8 cellular contexts compared by ENCODE assay signal in the genomic region with DNA sequence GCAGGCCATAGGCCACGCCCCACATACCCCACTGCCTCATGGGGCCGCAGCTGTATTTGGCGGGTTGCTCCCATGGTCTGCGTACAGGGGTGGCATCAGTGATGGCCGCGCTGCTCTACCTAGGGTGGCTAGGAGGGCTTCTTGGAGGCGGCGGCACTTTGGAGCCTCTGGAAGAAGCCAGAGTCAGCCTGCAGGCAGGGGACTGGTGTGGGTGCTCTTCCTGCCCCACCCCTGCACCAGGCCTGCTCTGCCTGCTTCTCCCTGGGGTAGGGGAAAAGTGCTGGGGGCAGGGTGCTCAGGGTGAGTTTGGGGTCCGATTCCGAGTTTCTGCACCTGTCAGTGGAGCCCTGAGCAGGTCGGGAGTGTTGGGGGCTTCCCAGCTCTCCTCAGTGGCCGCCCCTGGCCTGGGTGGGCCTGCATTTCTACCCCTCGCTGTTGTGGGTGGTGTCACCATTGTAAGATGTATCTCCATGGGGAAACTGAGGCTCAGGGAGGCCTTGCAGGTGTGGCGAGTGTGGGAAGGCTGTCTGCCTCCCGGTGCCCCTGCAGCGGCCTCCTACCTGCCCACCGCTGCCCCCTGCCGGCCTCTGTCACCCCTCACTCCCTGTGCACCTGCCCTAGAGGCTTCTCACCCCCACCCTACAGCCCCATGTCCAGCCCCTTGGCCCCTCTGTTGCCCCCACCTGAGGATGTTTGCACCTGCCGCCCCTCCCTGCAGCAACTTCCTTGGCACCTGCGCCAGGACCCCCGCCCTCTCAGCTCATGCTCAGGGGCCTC. TPM values are rescaled to one million over a fixed set of nuclear protein-coding genes. Genes with fewer than 3 reads are reported as not detected.
A peak's percentile ranks its signal among the peaks of the same experiment; 100 is the strongest.
DNase-seq lines count a peak whose midpoint lies in the region; ATAC-seq and TF ChIP-seq lines count a peak whose summit lies in the region.

No MANE protein-coding gene starts in this region.

- H3K4me3 ChIP-seq in BJ (ENCODE audit: low read depth, low read length) (no peak overlapping the region), OCI-LY3 (ENCODE audit: low read length) (no peak overlapping the region)

- DNase-seq in BJ (ENCODE audit: low read depth) = no peak
- peak; percentile 62 for DNase-seq in activated naive CD4-positive, alpha-beta T cell treated with anti-CD3 and anti-CD28 coated beads, Interleukin-2, amount 50 U/mL, for 16 hours
- no peak for DNase-seq in superior temporal gyrus (ENCODE audit: extremely low spot score)
- no peak for DNase-seq in AG08396 (ENCODE audit: low spot score)
- no peak for DNase-seq in NCI-H2029 treated with DMSO at 0.1 percent for 48 hours (lab: John Stamatoyannopoulos, UW)

- H3K27ac ChIP-seq in OCI-LY3 (ENCODE audit: low read length) = no peak overlapping the region

- H3K4me1 ChIP-seq in OCI-LY3 (ENCODE audit: low read length) = 0 out of 2 replicates have a peak, but pooled peaks cover 3% of the 10 kb centered on the region

- no peaks in the 10 kb centered on the region for H3K36me3 Mint-ChIP-seq in nephron (ENCODE audit: low read depth)

- H3K9me3 ChIP-seq in OCI-LY3 (ENCODE audit: insufficient read depth, low read length) = no peaks in the 10 kb centered on the region

- H3K4me2 ChIP-seq in OCI-LY3 (ENCODE audit: low read length) = no peak overlapping the region

- H3K4me1 Mint-ChIP-seq in nephron = peaks cover 23% of the 10 kb centered on the region

- H3K9ac ChIP-seq in OCI-LY3 (ENCODE audit: low read length) = no peak overlapping the region

- POLR2A ChIA-PET in BJ (lab: Charles Lee) = no interaction called here

- CTCF ChIA-PET in BJ (lab: Yijun Ruan, JAX) = interaction anchor here (0.7 kb wide), 1 partner anchor 102 kb away, joined by 3 read pairs; no protein-coding TSS in a partner anchor

- H4K20me1 ChIP-seq in OCI-LY3 (ENCODE audit: insufficient read depth, low read length) = 0 out of 2 replicates have a peak, but pooled peaks cover 5% of the 10 kb centered on the region

- H3K36me3 ChIP-seq in BJ (ENCODE audit: control insufficient read depth, insufficient read depth, low read length) (peaks cover 7% of the 10 kb centered on the region), OCI-LY3 (replicated peaks; ENCODE audit: low read depth, low read length) (no peaks in the 10 kb centered on the region)

- no peak overlapping the region for H2AFZ ChIP-seq in OCI-LY3 (ENCODE audit: low read depth, low read length)

- H3K9me3 Mint-ChIP-seq in nephron = no peaks in the 10 kb centered on the region

- TF ChIP-seq CTCF in BJ (IDR thresholded peaks at IDR 0.05; ENCODE audit: insufficient read depth, low read depth, low read length) (peak; percentile 41), OCI-LY3 (IDR thresholded peaks at IDR 0.05; ENCODE audit: low read depth, low read length) (peak; percentile 48), nephron (IDR thresholded peaks at IDR 0.05; ENCODE audit: unreplicated experiment in 3 of 3) (peak in 2 of 3 experiments; percentile 18 to 34)

- H3K79me2 ChIP-seq in OCI-LY3 (ENCODE audit: low read length) = no peaks in the 10 kb centered on the region

- no peak for ATAC-seq in GM21576 (IDR thresholded peaks at IDR 0.05; ENCODE audit: unreplicated experiment)

- no peak overlapping the region for H3K27ac Mint-ChIP-seq in nephron

- H3K27me3 ChIP-seq in BJ (ENCODE audit: control insufficient read depth, insufficient read depth, low read length) (no peaks in the 10 kb centered on the region), OCI-LY3 (ENCODE audit: low read depth, low read length) (no peaks in the 10 kb centered on the region)

- no peak overlapping the region for H3K4me3 Mint-ChIP-seq in nephron

- H3K27me3 Mint-ChIP-seq in nephron (ENCODE audit: low read depth) = peaks cover 37% of the 10 kb centered on the region

RNA-seq across cellular contexts. Expression of gene CEP170B, which starts 5.5 kb away (rescaled TPM):
- 5.4 and 8.0 TPM in 2 replicates for polyA plus RNA-seq in BJ (2011; rRNA removed)
- polyA minus RNA-seq in BJ (2011; rRNA and poly(A)+ RNA removed) = 4.3 and 5.4 TPM in 2 replicates

RNA-seq across cellular contexts. Expression of gene PLD4, which starts 54.1 kb away (rescaled TPM):
- 0.02 and 0.05 TPM in 2 replicates for polyA plus RNA-seq in BJ (2011; rRNA removed)
- polyA minus RNA-seq in BJ (2011; rRNA and poly(A)+ RNA removed) = 0.05 and 0.28 TPM in 2 replicates
